8 cellular contexts compared by ENCODE assay signal in genomic region chr1:117929340-117930172, GRCh38. TPM values are rescaled to one million over a fixed set of nuclear protein-coding genes. Genes with fewer than 3 reads are reported as not detected.
DNase-seq lines count a peak whose midpoint lies in the region; ATAC-seq, FAIRE-seq and TF ChIP-seq lines count a peak whose summit lies in the region.

TSS of gene GDAP2 (minus strand) at chr1:117929621. CDS start at chr1:117920357, 9,264 bp downstream.
TSS of gene WDR3 (plus strand) at chr1:117929739. CDS start at chr1:117933320, 3,581 bp downstream.

- H3K36me3 ChIP-seq in HUES64 (ENCODE audit: insufficient read depth, low read length) (peaks cover 20% of the 10 kb centered on the region), OCI-LY1 (ENCODE audit: insufficient read depth, low read length) (peaks cover 12% of the 10 kb centered on the region; the same call in 1 of the 2 replicates), mesodermal cell (ENCODE audit: control insufficient read depth, insufficient read depth, low read length) (peaks cover 19% of the 10 kb centered on the region)

- H3K9ac ChIP-seq in HUES64 (ENCODE audit: low read depth, low read length) (peak within 1 kb of the TSS; percentile 85), OCI-LY1 (ENCODE audit: low read length) (peak within 1 kb of the TSS; percentile 71)

- under 1% methylated on average over 64 of the region's 64 CpGs for WGBS in HUES64
- whole genome bisulfite sequencing in mesodermal cell (ENCODE audit: insufficient coverage in 2 of 2), 2 experiments, result 0% methylated on average over 51 to 52 of the region's 64 CpGs

- H3K27ac ChIP-seq in HUES64 (ENCODE audit: low read depth, low read length) (peak within 1 kb of the TSS; percentile 46; the same call in 1 of the 2 replicates), OCI-LY1 (ENCODE audit: low read depth, low read length, poor library complexity, severe bottlenecking) (peak within 1 kb of the TSS; percentile 16), mesodermal cell (ENCODE audit: low read depth, low read length, severe bottlenecking) (peak within 1 kb of the TSS; percentile 79)

- H4K20me1 ChIP-seq in OCI-LY1 (ENCODE audit: insufficient read depth, low read length), result no peaks in the 10 kb centered on the region

- TF ChIP-seq CTCF in Calu3 (IDR thresholded peaks at IDR 0.05; ENCODE audit: unreplicated experiment) (no peak), OCI-LY1 (IDR thresholded peaks at IDR 0.05; ENCODE audit: low read length) (no peak)

- CTCF ChIA-PET in Calu3 (lab: Charles Lee), result interaction anchor here (1.4 kb wide), 1 partner anchor 34 kb away, joined by 3 read pairs; no protein-coding TSS in a partner anchor

- H3K79me2 ChIP-seq in OCI-LY1 (ENCODE audit: insufficient read depth, low read length), result peaks cover 51% of the 10 kb centered on the region

- H3K27me3 ChIP-seq in HUES64 (ENCODE audit: insufficient read depth, low read length), result no peaks in the 10 kb centered on the region
- no peaks in the 10 kb centered on the region for H3K27me3 ChIP-seq in OCI-LY1 (ENCODE audit: insufficient read depth, low read length)

- intact Hi-C loops in Calu3 (cut with micrococcal nuclease; ENCODE audit: unreplicated experiment), result no loop called here

- peaks cover 24% of the 10 kb centered on the region for H3K4me1 ChIP-seq in HUES64 (ENCODE audit: insufficient read depth, low read length)
- peaks cover 50% of the 10 kb centered on the region for H3K4me1 ChIP-seq in OCI-LY1 (ENCODE audit: insufficient read depth, low read length, severe bottlenecking)
- H3K4me1 ChIP-seq in mesodermal cell (ENCODE audit: control insufficient read depth, insufficient read depth, low read length, poor library complexity, severe bottlenecking), result peaks cover 7% of the 10 kb centered on the region

- H2AFZ ChIP-seq in OCI-LY1 (ENCODE audit: low read length), result no peak within 1 kb of the TSS

- no peaks in the 10 kb centered on the region for H3K27me3 Mint-ChIP-seq in Calu3 (ENCODE audit: unreplicated experiment)

- H3K4me1 Mint-ChIP-seq in Calu3 (ENCODE audit: low read depth, unreplicated experiment), result peaks cover 31% of the 10 kb centered on the region

- peak within 1 kb of the TSS; percentile 89 for H3K4me3 Mint-ChIP-seq in Calu3 (ENCODE audit: low read depth, unreplicated experiment)

- no peaks in the 10 kb centered on the region for H3K9me2 ChIP-seq in OCI-LY1 (ENCODE audit: low read depth, low read length)

- BruUV-seq in Calu3 (replicated peaks; lab: Mats Ljungman, UMichigan), result no TSS peak

- peak within 1 kb of the TSS; percentile 88 for H3K4me2 ChIP-seq in OCI-LY1 (ENCODE audit: low read length)

- H3K4me3 ChIP-seq in HUES64 (ENCODE audit: low read length) (peak within 1 kb of the TSS; percentile 98), OCI-LY1 (ENCODE audit: low read depth, low read length, poor library complexity, severe bottlenecking) (peak within 1 kb of the TSS; percentile 77), mesodermal cell (ENCODE audit: extremely low read depth, insufficient read depth, low read length, poor library complexity, severe bottlenecking) (peak within 1 kb of the TSS; percentile 93)

- no peaks in the 10 kb centered on the region for H3K9me3 Mint-ChIP-seq in Calu3 (ENCODE audit: low read depth, unreplicated experiment)

- peaks cover 38% of the 10 kb centered on the region for H3K36me3 Mint-ChIP-seq in Calu3 (ENCODE audit: insufficient read depth, unreplicated experiment)

- peak; percentile 93 for ATAC-seq in GM21447 (IDR thresholded peaks at IDR 0.05; ENCODE audit: unreplicated experiment)

- H3F3A ChIP-seq in OCI-LY1 (ENCODE audit: insufficient read depth, low read length), result no peaks in the 10 kb centered on the region

- H3K9me3 ChIP-seq in HUES64 (ENCODE audit: insufficient read depth, low read depth, low read length) (no peaks in the 10 kb centered on the region), OCI-LY1 (ENCODE audit: low read length) (no peaks in the 10 kb centered on the region), mesodermal cell (ENCODE audit: control insufficient read depth, low read length) (no peaks in the 10 kb centered on the region)

- peak within 1 kb of the TSS; percentile 74 for H3K27ac Mint-ChIP-seq in Calu3 (ENCODE audit: unreplicated experiment)

- peak; percentile 92 for DNase-seq in Calu3
- peak; percentile 94 for DNase-seq in activated CD8-positive, alpha-beta memory T cell treated with anti-CD3 and anti-CD28 coated beads, Interleukin-2, amount 50 U/mL, for 4 hours
- peak; percentile 89 to 92 for DNase-seq in stimulated activated CD8-positive, alpha-beta memory T cell treated with anti-CD3 and anti-CD28 coated beads, Interleukin-15, amount 100 ng/mL, for 4 hours (ENCODE audit: low read depth in 2 of 2)

- peak; percentile 91 for FAIRE-seq in endometrium (lab: Jason Lieb, UNC)

RNA-seq across cellular contexts. Expression of gene GDAP2, which starts in this region (rescaled TPM):
- total RNA-seq in Calu3 (2022), result 18.8 and 22.9 TPM in 2 replicates
- 13.2 TPM for polyA plus RNA-seq in HUES64 (2013, experiment 1 of 2)
- polyA plus RNA-seq in HUES64 (2013, experiment 2 of 2), result 14.2 TPM
- 22.2 TPM for polyA plus RNA-seq in mesodermal cell (2013, experiment 1 of 2)
- polyA plus RNA-seq in mesodermal cell (2013, experiment 2 of 2), result 18.8 TPM

RNA-seq across cellular contexts. Expression of gene WDR3, which starts in this region (rescaled TPM):
- 40.2 and 42.5 TPM in 2 replicates for total RNA-seq in Calu3 (2022)
- 31.2 TPM for polyA plus RNA-seq in HUES64 (2013, experiment 1 of 2)
- 25.7 TPM for polyA plus RNA-seq in HUES64 (2013, experiment 2 of 2)
- polyA plus RNA-seq in mesodermal cell (2013, experiment 1 of 2), result 17.4 TPM
- 15.1 TPM for polyA plus RNA-seq in mesodermal cell (2013, experiment 2 of 2)

Comparison
In these comparisons a context has a peak if more than half of its experiments do, and no peak if none do; other contexts are left out.
1. Peak in every context shown above with its lines: DNase-seq, ATAC-seq, H3K4me3 ChIP-seq and H3K27ac ChIP-seq.
2. H3K27ac ChIP-seq: peak in every context shown above with its lines; median percentile 79 in mesodermal cell; 46 in HUES64; 16 in OCI-LY1.